ENCODE assay signal across 8 cellular contexts in genomic region chr14:73723799-73724621, GRCh38. TPM values are rescaled to one million over a fixed set of nuclear protein-coding genes. Genes with fewer than 3 reads are reported as not detected.
A peak's percentile ranks its signal among the peaks of the same experiment; 100 is the strongest.
DNase-seq lines count a peak whose midpoint lies in the region; ATAC-seq, FAIRE-seq and TF ChIP-seq lines count a peak whose summit lies in the region.

No MANE protein-coding gene starts in this region.

- H3K9me2 ChIP-seq in MM.1S (replicated peaks; ENCODE audit: insufficient read depth, low read length): no peaks in the 10 kb centered on the region

- intact Hi-C loops in endothelial cell of umbilical vein (cut with micrococcal nuclease): loop anchor here (1.0 kb wide), 3 partner anchors 10 to 29 kb away; partner anchors contain the start of gene PNMA1

- H3K36me3 ChIP-seq in RWPE2 (ENCODE audit: low read depth): peaks cover 89% of the 10 kb centered on the region
- peaks cover 45 to 46% of the 10 kb centered on the region in 2 experiments for H3K36me3 ChIP-seq in endothelial cell of umbilical vein (ENCODE audit: control insufficient read depth in 2 of 2, extremely low read depth in 1 of 2, insufficient read depth in 2 of 2, low read length in 2 of 2)
- no peaks in the 10 kb centered on the region for H3K36me3 ChIP-seq in MM.1S (replicated peaks; ENCODE audit: insufficient read depth, low read length)

- no TSS peak for BruUV-seq in endothelial cell of umbilical vein (replicated peaks; lab: Mats Ljungman, UMichigan)

- no peak for TF ChIP-seq POLR2A in endothelial cell of umbilical vein (IDR thresholded peaks at IDR 0.05; ENCODE audit: low read depth, low read length)

- H3K27me3 ChIP-seq in RWPE2 (ENCODE audit: insufficient read depth, poor library complexity, severe bottlenecking) (no peaks in the 10 kb centered on the region), endothelial cell of umbilical vein (ENCODE audit: control insufficient read depth in 2 of 2, insufficient read depth in 2 of 2, low read length in 2 of 2) (no peaks in the 10 kb centered on the region), MM.1S (replicated peaks; ENCODE audit: insufficient read depth, low read length) (no peaks in the 10 kb centered on the region)

- peaks cover 13% of the 10 kb centered on the region for H3K79me2 ChIP-seq in endothelial cell of umbilical vein (ENCODE audit: control insufficient read depth, insufficient read depth, low read length)
- 0 out of 2 replicates have a peak, but pooled peaks cover 6% of the 10 kb centered on the region for H3K79me2 ChIP-seq in MM.1S (ENCODE audit: low read length)

- H3K4me1 Mint-ChIP-seq in stimulated activated naive CD8-positive, alpha-beta T cell treated with anti-CD3 and anti-CD28 coated beads, Interleukin-15, Interleukin-2, amounts not matched to agents 100 ng/mL and 50 ng/mL, for 24 hours (ENCODE audit: low read depth): peaks cover 35% of the 10 kb centered on the region
- peaks cover 9 to 15% of the 10 kb centered on the region in 2 donors for H3K4me1 Mint-ChIP-seq in natural killer cell treated with Interleukin-12 subunit alpha and Interleukin-12 subunit beta and Interleukin-15 and Interleukin-18, amount 100 ng/mL, for 72 hours (ENCODE audit: low read depth in 2 of 2)

- H3K9me3 ChIP-seq in RWPE2 (ENCODE audit: severe bottlenecking) (no peaks in the 10 kb centered on the region), endothelial cell of umbilical vein (replicated peaks; ENCODE audit: control insufficient read depth, insufficient read depth, low read length) (no peaks in the 10 kb centered on the region), MM.1S (replicated peaks; ENCODE audit: insufficient read depth, low read length) (no peaks in the 10 kb centered on the region)

- H3K4me1 ChIP-seq in RWPE2 (ENCODE audit: insufficient read depth, poor library complexity, severe bottlenecking) (peaks cover 31% of the 10 kb centered on the region), endothelial cell of umbilical vein (ENCODE audit: control insufficient read depth, extremely low read depth, insufficient read depth, low read length) (peaks cover 51% of the 10 kb centered on the region), MM.1S (ENCODE audit: low read length) (no peaks in the 10 kb centered on the region)

- H3K4me3 ChIP-seq in RWPE2 (ENCODE audit: severe bottlenecking) (no peak overlapping the region), endothelial cell of umbilical vein (replicated peaks in 1 of 3; ENCODE audit: insufficient read depth in 1 of 3, low read depth in 1 of 3, low read length in 3 of 3) (no peak overlapping the region), MM.1S (ENCODE audit: low read length) (no peak overlapping the region)

- no peak overlapping the region for H3K4me3 Mint-ChIP-seq in stimulated activated naive CD8-positive, alpha-beta T cell treated with anti-CD3 and anti-CD28 coated beads, Interleukin-15, Interleukin-2, amounts not matched to agents 100 ng/mL and 50 ng/mL, for 24 hours
- no peak overlapping the region for H3K4me3 Mint-ChIP-seq in natural killer cell treated with Interleukin-12 subunit alpha and Interleukin-12 subunit beta and Interleukin-15 and Interleukin-18, amount 100 ng/mL, for 72 hours

- H3K27ac Mint-ChIP-seq in stimulated activated naive CD8-positive, alpha-beta T cell treated with anti-CD3 and anti-CD28 coated beads, Interleukin-15, Interleukin-2, amounts not matched to agents 100 ng/mL and 50 ng/mL, for 24 hours: peak overlapping the region; percentile 75
- peak overlapping the region; percentile 57 to 81 for H3K27ac Mint-ChIP-seq in natural killer cell treated with Interleukin-12 subunit alpha and Interleukin-12 subunit beta and Interleukin-15 and Interleukin-18, amount 100 ng/mL, for 72 hours

- no peaks in the 10 kb centered on the region for H3F3A ChIP-seq in MM.1S (ENCODE audit: insufficient read depth, low read length)

- no peaks in the 10 kb centered on the region for H4K20me1 ChIP-seq in endothelial cell of umbilical vein (replicated peaks; ENCODE audit: control insufficient read depth, extremely low read depth, insufficient read depth, low read length)
- H4K20me1 ChIP-seq in MM.1S (ENCODE audit: insufficient read depth, low read length): no peaks in the 10 kb centered on the region

- peaks cover 73% of the 10 kb centered on the region for H3K36me3 Mint-ChIP-seq in stimulated activated naive CD8-positive, alpha-beta T cell treated with anti-CD3 and anti-CD28 coated beads, Interleukin-15, Interleukin-2, amounts not matched to agents 100 ng/mL and 50 ng/mL, for 24 hours (ENCODE audit: low read depth)
- peaks cover 18% of the 10 kb centered on the region for H3K36me3 Mint-ChIP-seq in natural killer cell treated with Interleukin-12 subunit alpha and Interleukin-12 subunit beta and Interleukin-15 and Interleukin-18, amount 100 ng/mL, for 72 hours

- ATAC-seq in stimulated activated naive CD8-positive, alpha-beta T cell treated with anti-CD3 and anti-CD28 coated beads, Interleukin-15, Interleukin-2, amounts not matched to agents 100 U/mL and 50 U/mL, for 24 hours: no peak
- ATAC-seq in RWPE2 (ENCODE audit: low read depth): peak; percentile 84
- ATAC-seq in natural killer cell treated with Interleukin-12 subunit alpha and Interleukin-12 subunit beta and Interleukin-15 and Interleukin-18, amount 100 ng/mL, for 72 hours: no peak

- peak overlapping the region; percentile 89 for H3K27ac ChIP-seq in RWPE2 (ENCODE audit: poor library complexity, severe bottlenecking)
- peak overlapping the region; percentile 98 for H3K27ac ChIP-seq in endothelial cell of umbilical vein (ENCODE audit: insufficient read depth, low read depth, low read length)
- no peak overlapping the region for H3K27ac ChIP-seq in MM.1S (ENCODE audit: low read length)

- TF ChIP-seq CTCF in RWPE2 (IDR thresholded peaks at IDR 0.05; ENCODE audit: poor library complexity, severe bottlenecking) (peak; percentile 42), endothelial cell of umbilical vein (IDR thresholded peaks at IDR 0.05; ENCODE audit: extremely low read depth in 1 of 2, insufficient read depth in 1 of 2, low read depth in 1 of 2, low read length in 2 of 2) (peak; percentile 18 to 26), MM.1S (IDR thresholded peaks at IDR 0.05; ENCODE audit: low read length) (no peak)

- peak; percentile 98 for FAIRE-seq in endothelial cell of umbilical vein (lab: Jason Lieb, UNC)

- POLR2A ChIA-PET in endothelial cell of umbilical vein (lab: Charles Lee): interaction anchor here (1.2 to 1.3 kb wide), 2 partner anchors 10 to 163 kb away, joined by 3 to 5 read pairs; partner anchors contain the start of genes PNMA1 and ZNF410

- DNase-seq in stimulated activated naive CD8-positive, alpha-beta T cell treated with anti-CD3 and anti-CD28 coated beads, Interleukin-15, Interleukin-2, amounts not matched to agents 100 U/mL and 50 U/mL, for 24 hours: no peak
- peak; percentile 92 for DNase-seq in RWPE2 (ENCODE audit: low spot score)
- peak; percentile 85 for DNase-seq in endothelial cell of umbilical vein (ENCODE audit: low read depth, low spot score)
- no peak for DNase-seq in natural killer cell treated with Interleukin-12 subunit alpha and Interleukin-12 subunit beta and Interleukin-15 and Interleukin-18, amount 100 ng/mL, for 72 hours (ENCODE audit: low spot score)
- DNase-seq in stimulated activated naive CD4-positive, alpha-beta T cell treated with Interleukin-2 at 50 U/mL for 16 hours (lab: John Stamatoyannopoulos, UW): no peak
- DNase-seq in MM.1S: no peak
- no peak for DNase-seq in COLO668 (lab: John Stamatoyannopoulos, UW; ENCODE audit: unreplicated experiment)

- H3K27me3 Mint-ChIP-seq in stimulated activated naive CD8-positive, alpha-beta T cell treated with anti-CD3 and anti-CD28 coated beads, Interleukin-15, Interleukin-2, amounts not matched to agents 100 ng/mL and 50 ng/mL, for 24 hours: no peaks in the 10 kb centered on the region
- no peaks in the 10 kb centered on the region for H3K27me3 Mint-ChIP-seq in natural killer cell treated with Interleukin-12 subunit alpha and Interleukin-12 subunit beta and Interleukin-15 and Interleukin-18, amount 100 ng/mL, for 72 hours

- H3K9me3 Mint-ChIP-seq in stimulated activated naive CD8-positive, alpha-beta T cell treated with anti-CD3 and anti-CD28 coated beads, Interleukin-15, Interleukin-2, amounts not matched to agents 100 ng/mL and 50 ng/mL, for 24 hours: no peaks in the 10 kb centered on the region
- no peaks in the 10 kb centered on the region for H3K9me3 Mint-ChIP-seq in natural killer cell treated with Interleukin-12 subunit alpha and Interleukin-12 subunit beta and Interleukin-15 and Interleukin-18, amount 100 ng/mL, for 72 hours

- peak overlapping the region; percentile 81 for H3K9ac ChIP-seq in endothelial cell of umbilical vein (replicated peaks; ENCODE audit: extremely low read depth, insufficient read depth, low read length)
- no peak overlapping the region for H3K9ac ChIP-seq in MM.1S (ENCODE audit: low read length)

- CTCF ChIA-PET in endothelial cell of umbilical vein (lab: Charles Lee): interaction anchor here (0.7 to 12.5 kb wide), 16 partner anchors 10 to 212 kb away, joined by 3 to 245 read pairs (median 4); partner anchors contain the start of genes PNMA1 and ZNF410

- dilution Hi-C loops in endothelial cell of umbilical vein (cut with MboI; ENCODE audit: extremely low pct_ligation_motif_present, low sequenced_read_pairs): no loop called here

- H3K4me2 ChIP-seq in endothelial cell of umbilical vein (ENCODE audit: insufficient read depth, low read length) (peak overlapping the region; percentile 27), MM.1S (ENCODE audit: low read depth, low read length) (no peak overlapping the region)

- no peaks in the 10 kb centered on the region for H3K9me1 ChIP-seq in endothelial cell of umbilical vein (replicated peaks; ENCODE audit: control insufficient read depth, extremely low read depth, insufficient read depth, low read length)

- H2AFZ ChIP-seq in endothelial cell of umbilical vein (ENCODE audit: low read depth, low read length) (no peak overlapping the region), MM.1S (ENCODE audit: low read length) (no peak overlapping the region)

TF ChIP-seq in endothelial cell of umbilical vein, 7 proteins besides CTCF, POLR2A, EP300 and RAD21 (continues in another document):
- no peak for TF ChIP-seq EZH2 (IDR thresholded peaks at IDR 0.05; ENCODE audit: borderline replicate concordance, low read depth, low read length, severe bottlenecking)
- TF ChIP-seq MYC (IDR thresholded peaks at IDR 0.05; ENCODE audit: low read depth, low read length): no peak
- TF ChIP-seq GATA2 (IDR thresholded peaks at IDR 0.05; ENCODE audit: insufficient read depth, insufficient read length, low read depth, low read length): no peak

RNA-seq across cellular contexts. Expression of gene PNMA1, which starts 9.8 kb away (rescaled TPM):
- total RNA-seq in endothelial cell of umbilical vein: 82.4 and 82.6 TPM in 2 replicates
- 25.8 and 29.8 TPM in 2 replicates for polyA plus RNA-seq in endothelial cell of umbilical vein
- polyA plus RNA-seq in endothelial cell of umbilical vein (2011; cell fraction: cytosol; rRNA removed): 33.5 and 34.9 TPM in 2 replicates
- 21.7 and 25.2 TPM in 2 replicates for polyA plus RNA-seq in endothelial cell of umbilical vein (2011; cell fraction: nucleus; rRNA removed)
- 48.9 and 63.0 TPM in 2 replicates for polyA plus RNA-seq in endothelial cell of umbilical vein (2012)
- 27.9 and 28.4 TPM in 2 replicates for polyA minus RNA-seq in endothelial cell of umbilical vein
- 12.2 TPM for polyA minus RNA-seq in endothelial cell of umbilical vein (2011; cell fraction: cytosol; rRNA and poly(A)+ RNA removed)
- 9.1 and 12.8 TPM in 2 replicates for polyA minus RNA-seq in endothelial cell of umbilical vein (2011; cell fraction: nucleus; rRNA and poly(A)+ RNA removed)
- 10 to 100 TPM; 18.9 to 32.2 TPM for total RNA-seq in natural killer cell treated with Interleukin-12 subunit alpha and Interleukin-12 subunit beta and Interleukin-15 and Interleukin-18, amount 100 ng/mL, for 72 hours

Comparison
In these comparisons a context has a peak if more than half of its experiments do, and no peak if none do; other contexts are left out.
1. DNase-seq: peak in RWPE2 (single experiment) and endothelial cell of umbilical vein (single experiment); none in stimulated activated naive CD8-positive, alpha-beta T cell treated with anti-CD3 and anti-CD28 coated beads, Interleukin-15, Interleukin-2, amounts not matched to agents 100 U/mL and 50 U/mL, for 24 hours (single experiment), natural killer cell treated with Interleukin-12 subunit alpha and Interleukin-12 subunit beta and Interleukin-15 and Interleukin-18, amount 100 ng/mL, for 72 hours (single experiment), stimulated activated naive CD4-positive, alpha-beta T cell treated with Interleukin-2 at 50 U/mL for 16 hours (single experiment), MM.1S (single experiment) and COLO668 (single experiment).